In the genomic region with DNA sequence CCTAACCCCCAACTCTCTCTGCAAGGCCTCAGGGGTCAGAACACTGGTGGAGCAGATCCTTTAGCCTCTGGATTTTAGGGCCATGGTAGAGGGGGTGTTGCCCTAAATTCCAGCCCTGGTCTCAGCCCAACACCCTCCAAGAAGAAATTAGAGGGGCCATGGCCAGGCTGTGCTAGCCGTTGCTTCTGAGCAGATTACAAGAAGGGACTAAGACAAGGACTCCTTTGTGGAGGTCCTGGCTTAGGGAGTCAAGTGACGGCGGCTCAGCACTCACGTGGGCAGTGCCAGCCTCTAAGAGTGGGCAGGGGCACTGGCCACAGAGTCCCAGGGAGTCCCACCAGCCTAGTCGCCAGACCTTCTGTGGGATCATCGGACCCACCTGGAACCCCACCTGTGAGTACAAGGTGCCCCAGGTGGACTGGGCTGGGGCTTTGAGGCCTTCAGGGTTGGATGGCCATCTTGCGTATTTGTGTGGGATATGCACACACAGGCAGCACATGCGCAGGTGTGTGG, we compare ENCODE assay signal across 10 cellular contexts. TPM values are rescaled to one million over a fixed set of nuclear protein-coding genes. Genes with fewer than 3 reads are reported as not detected.
DNase-seq lines count a peak whose midpoint lies in the region; TF ChIP-seq lines count a peak whose summit lies in the region.
"Had no signal": no experiment of that assay in that cellular context is flagged by ENCODE, and none has a peak within 500 bp of the region (broad histone marks: within the 10 kb centered on the region; RNA-seq: fewer than 3 reads in every experiment).

A gene (plus strand): TSS at position 317 of the 513 bp plus-strand sequence. CDS start 1,456 bp downstream, outside the sequence.

- peaks cover 24% of the 10 kb centered on the region for H3K4me1 Mint-ChIP-seq in mesothelial cell of epicardium
- H3K4me1 Mint-ChIP-seq: activated naive CD4-positive, alpha-beta T cell treated with anti-CD3 and anti-CD28 coated beads, Interleukin-2, amount 50 U/mL, for 24 hours had no signal

- H3K4me3 Mint-ChIP-seq in mesothelial cell of epicardium, result no peak within 1 kb of the TSS
- H3K4me3 Mint-ChIP-seq: activated naive CD4-positive, alpha-beta T cell treated with anti-CD3 and anti-CD28 coated beads, Interleukin-2, amount 50 U/mL, for 24 hours had no signal

- H3K4me3 ChIP-seq in left ventricle myocardium inferior, result no peak within 1 kb of the TSS
- H3K4me3 ChIP-seq in breast epithelium, result no peak within 1 kb of the TSS
- H3K4me3 ChIP-seq in uterus, result no peak within 1 kb of the TSS
- H3K4me3 ChIP-seq: lung had no signal

- no peaks in the 10 kb centered on the region for H3K27me3 Mint-ChIP-seq in mesothelial cell of epicardium (ENCODE audit: low read depth)

- intact Hi-C loops in left ventricle myocardium inferior (cut with micrococcal nuclease) (no loop called here), cardiac septum (cut with DNase I) (loop anchor here (10.0 kb wide), 1 partner anchor 105 kb away; no protein-coding TSS in a partner anchor), breast epithelium (cut with DNase I; ENCODE audit: low total_unique reads) (loop anchor here (10.0 kb wide), 1 partner anchor 135 kb away; no protein-coding TSS in a partner anchor), uterus (cut with DNase I; ENCODE audit: low total_unique reads) (loop anchor here (10.0 kb wide), 1 partner anchor 135 kb away; no protein-coding TSS in a partner anchor)

- H3K36me3 ChIP-seq in left ventricle myocardium inferior (no peaks in the 10 kb centered on the region), breast epithelium (no peaks in the 10 kb centered on the region), uterus (no peaks in the 10 kb centered on the region)

- H3K9me3 Mint-ChIP-seq in mesothelial cell of epicardium, result no peaks in the 10 kb centered on the region
- H3K9me3 Mint-ChIP-seq: activated naive CD4-positive, alpha-beta T cell treated with anti-CD3 and anti-CD28 coated beads, Interleukin-2, amount 50 U/mL, for 24 hours had no signal

- TF ChIP-seq POLR2A in breast epithelium (IDR thresholded peaks at IDR 0.05) (no peak), uterus (IDR thresholded peaks at IDR 0.05) (no peak)

- H3K27me3 ChIP-seq in left ventricle myocardium inferior (ENCODE audit: low read depth) (peaks cover under 1% of the 10 kb centered on the region), breast epithelium (no peaks in the 10 kb centered on the region), uterus (no peaks in the 10 kb centered on the region)

- DNase-seq in left ventricle myocardium inferior (no peak), cardiac septum (ENCODE audit: low spot score) (no peak), breast epithelium (ENCODE audit: low spot score in 2 of 2) (no peak), mesothelial cell of epicardium (ENCODE audit: low spot score in 2 of 2, unreplicated experiment in 2 of 2) (no peak), uterus (no peak), SHP77 treated with DMSO at 0.1 percent for 48 hours (lab: John Stamatoyannopoulos, UW) (no peak), ecto neural progenitor cell (ENCODE audit: low spot score) (no peak), OCI-M2 (lab: John Stamatoyannopoulos, UW; ENCODE audit: unreplicated experiment) (no peak)

- H3K36me3 Mint-ChIP-seq in mesothelial cell of epicardium, result no peaks in the 10 kb centered on the region
- H3K36me3 Mint-ChIP-seq: activated naive CD4-positive, alpha-beta T cell treated with anti-CD3 and anti-CD28 coated beads, Interleukin-2, amount 50 U/mL, for 24 hours had no signal

- no peaks in the 10 kb centered on the region for H3K9me3 ChIP-seq in left ventricle myocardium inferior (replicated peaks)
- H3K9me3 ChIP-seq in breast epithelium, result no peaks in the 10 kb centered on the region
- H3K9me3 ChIP-seq in uterus, result no peaks in the 10 kb centered on the region

- H3K27ac ChIP-seq in left ventricle myocardium inferior (replicated peaks), result peak within 1 kb of the TSS; percentile 72
- H3K27ac ChIP-seq in breast epithelium, result peak within 1 kb of the TSS; percentile 9 to 21
- peak within 1 kb of the TSS; percentile 77 to 84 for H3K27ac ChIP-seq in uterus

- H3K27ac Mint-ChIP-seq in mesothelial cell of epicardium, result peak within 1 kb of the TSS; percentile 86
- H3K27ac Mint-ChIP-seq: activated naive CD4-positive, alpha-beta T cell treated with anti-CD3 and anti-CD28 coated beads, Interleukin-2, amount 50 U/mL, for 24 hours had no signal

- TF ChIP-seq CTCF in left ventricle myocardium inferior (IDR thresholded peaks at IDR 0.05; ENCODE audit: borderline replicate concordance) (no peak), breast epithelium (IDR thresholded peaks at IDR 0.05) (no peak), mesothelial cell of epicardium (IDR thresholded peaks at IDR 0.05; ENCODE audit: unreplicated experiment) (no peak), uterus (IDR thresholded peaks at IDR 0.05) (no peak)

- peaks cover 40% of the 10 kb centered on the region for H3K4me1 ChIP-seq in left ventricle myocardium inferior
- H3K4me1 ChIP-seq in breast epithelium, result no peaks in the 10 kb centered on the region
- peaks cover 0 to 8% of the 10 kb centered on the region in 2 donors for H3K4me1 ChIP-seq in uterus

RNA-seq across cellular contexts. Expression of the gene that starts here (rescaled TPM):
- total RNA-seq in left ventricle myocardium inferior, result 0.58 TPM
- total RNA-seq in cardiac septum, result 1.1 TPM
- 10 to 100 TPM in 1 of 3 donors, 1 to 10 TPM in 2; 3.7 to 10.1 (median 5.9) TPM for total RNA-seq in breast epithelium
- total RNA-seq in mesothelial cell of epicardium, result 0.64 to 1.1 TPM (median 0.90 TPM) in 3 replicates
- 10 to 100 TPM in 1 of 4 donors, 1 to 10 TPM in 3; 3.3 to 11.1 (median 3.9) TPM for total RNA-seq in uterus

Comparison
In these comparisons a context has a peak if more than half of its experiments do, and no peak if none do; other contexts are left out.
1. H3K27ac ChIP-seq: peak in every context shown above with its lines; median percentile 80 in uterus; 72 in left ventricle myocardium inferior; 15 in breast epithelium.